ENCODE assay signal across 7 cellular contexts in genomic region chr10:115417585-115418265, GRCh38.
DNase-seq lines count a peak whose midpoint lies in the region; ATAC-seq, FAIRE-seq and TF ChIP-seq lines count a peak whose summit lies in the region.

No MANE protein-coding gene starts in this region.

- peak; percentile 95 for ATAC-seq in GM19455 (IDR thresholded peaks at IDR 0.05; ENCODE audit: unreplicated experiment)
- peak; percentile 98 for ATAC-seq in HG03342 (IDR thresholded peaks at IDR 0.05; ENCODE audit: unreplicated experiment)

- no peak overlapping the region for H3K4me3 ChIP-seq in fibroblast of villous mesenchyme (ENCODE audit: low read depth, low read length)

- no peak for FAIRE-seq in urothelium cell line (lab: Jason Lieb, UNC)

- DNase-seq in GM03348 (ENCODE audit: low spot score) (peak; percentile 5), RPMI8226 (peak; percentile 44), fibroblast of villous mesenchyme (ENCODE audit: low read depth) (peak; percentile 41), urothelium cell line (ENCODE audit: low spot score) (peak; percentile 61), NCI-H345 (lab: John Stamatoyannopoulos, UW) (no peak)

- TF ChIP-seq CTCF in fibroblast of villous mesenchyme (IDR thresholded peaks at IDR 0.05; ENCODE audit: insufficient read depth, low read depth, low read length), result peak; percentile 74
